Comparison of ENCODE assay signal across 19 cellular contexts in genomic region chr4:185999207-185999606, GRCh38.
"Had no signal": no experiment of that assay in that cellular context is flagged by ENCODE, and none has a peak within 500 bp of the region (broad histone marks: within the 10 kb centered on the region; RNA-seq: fewer than 3 reads in every experiment).

No MANE protein-coding gene starts in this region.

- H3K27me3 ChIP-seq: brain microvascular endothelial cell, transverse colon, vagina had no signal

- H3K9ac ChIP-seq: parathyroid adenoma had no signal

- DNase-seq: activated CD4-positive, alpha-beta T cell treated with anti-CD3 and anti-CD28 coated beads, Interleukin-2, amount 10 ng/mL, durations not matched to agents 24 days and 14 days; activated CD4-positive, CD25-positive, alpha-beta regulatory T cell; activated CD8-positive, alpha-beta memory T cell treated with anti-CD3 and anti-CD28 coated beads, Interleukin-2, amount 50 U/mL, for 48 hours; activated naive CD8-positive, alpha-beta T cell treated with anti-CD3 and anti-CD28 coated beads for 36 hours; amygdala; brain microvascular endothelial cell; cerebellar nuclear complex; dorsolateral prefrontal cortex; endodermal cell; hypothalamus; kidney glomerular epithelial cell; retina; small intestine; stimulated activated CD4-positive, alpha-beta T cell treated with anti-CD3 and anti-CD28 coated beads, Interleukin-4, amount 100 ng/mL, for 24 hours; stimulated activated naive CD4-positive, alpha-beta T cell; transverse colon had no signal

- H3K9me3 ChIP-seq: transverse colon, vagina had no signal

- H2AFZ ChIP-seq: parathyroid adenoma had no signal

- H3K4me3 ChIP-seq: dorsolateral prefrontal cortex, lung, transverse colon, vagina had no signal

- H3K4me1 ChIP-seq: parathyroid adenoma, transverse colon, vagina had no signal

- H3K79me2 ChIP-seq: parathyroid adenoma had no signal

- H3K27ac ChIP-seq: brain microvascular endothelial cell, dorsolateral prefrontal cortex, parathyroid adenoma, transverse colon, vagina had no signal

- H3K36me3 ChIP-seq: brain microvascular endothelial cell, transverse colon, vagina had no signal
